ENCODE assay signal across 17 cellular contexts in genomic region chr2:111947219-111947618, GRCh38. TPM values are rescaled to one million over a fixed set of nuclear protein-coding genes. Genes with fewer than 3 reads are reported as not detected.
A peak's percentile ranks its signal among the peaks of the same experiment; 100 is the strongest.
DNase-seq lines count a peak whose midpoint lies in the region; ATAC-seq and TF ChIP-seq lines count a peak whose summit lies in the region.
"Had no signal": no experiment of that assay in that cellular context is flagged by ENCODE, and none has a peak within 500 bp of the region (broad histone marks: within the 10 kb centered on the region; RNA-seq: fewer than 3 reads in every experiment).

No MANE protein-coding gene starts in this region.

- H3K4me2 ChIP-seq in parathyroid adenoma (ENCODE audit: low read length): peak overlapping the region; percentile 56
- H3K4me2 ChIP-seq: BLaER1 had no signal

- H2AFZ ChIP-seq in parathyroid adenoma: peak overlapping the region; percentile 48

- H3K4me1 Mint-ChIP-seq in type B pancreatic cell (ENCODE audit: unreplicated experiment): peaks cover 20% of the 10 kb centered on the region
- H3K4me1 Mint-ChIP-seq in natural killer cell treated with Interleukin-12 subunit alpha and Interleukin-12 subunit beta and Interleukin-15 and Interleukin-18, amount 100 ng/mL, for 72 hours (ENCODE audit: low read depth in 2 of 2): no peaks in the 10 kb centered on the region
- H3K4me1 Mint-ChIP-seq: T-cell had no signal

- H3K79me2 ChIP-seq in parathyroid adenoma: no peaks in the 10 kb centered on the region

- H3K9ac ChIP-seq in parathyroid adenoma: no peak overlapping the region
- H3K9ac ChIP-seq: BLaER1 had no signal

- no peak overlapping the region for H3K4me3 ChIP-seq in cardiac muscle cell
- H3K4me3 ChIP-seq in parathyroid adenoma (ENCODE audit: low read depth, low read length): no peak overlapping the region
- H3K4me3 ChIP-seq: BLaER1 had no signal

- H3K27ac Mint-ChIP-seq in type B pancreatic cell: peak overlapping the region; percentile 87
- no peak overlapping the region for H3K27ac Mint-ChIP-seq in natural killer cell treated with Interleukin-12 subunit alpha and Interleukin-12 subunit beta and Interleukin-15 and Interleukin-18, amount 100 ng/mL, for 72 hours
- H3K27ac Mint-ChIP-seq: activated CD4-positive, alpha-beta memory T cell treated with anti-CD3 and anti-CD28 coated beads for 36 hours; T-cell had no signal

- intact Hi-C loops in Right ventricle myocardium inferior (cut with DNase I): no loop called here

- H3K9me3 ChIP-seq in cardiac muscle cell (ENCODE audit: low read depth): no peaks in the 10 kb centered on the region
- H3K9me3 ChIP-seq in parathyroid adenoma (ENCODE audit: control insufficient read depth, low read length): no peaks in the 10 kb centered on the region
- H3K9me3 ChIP-seq: BLaER1 had no signal

- no peaks in the 10 kb centered on the region for H3K27me3 Mint-ChIP-seq in type B pancreatic cell
- peaks cover 0 to 12% of the 10 kb centered on the region in 2 donors for H3K27me3 Mint-ChIP-seq in natural killer cell treated with Interleukin-12 subunit alpha and Interleukin-12 subunit beta and Interleukin-15 and Interleukin-18, amount 100 ng/mL, for 72 hours

- H3K27me3 ChIP-seq in cardiac muscle cell: no peaks in the 10 kb centered on the region
- H3K27me3 ChIP-seq in parathyroid adenoma (ENCODE audit: control insufficient read depth, insufficient read depth, low read length): no peaks in the 10 kb centered on the region
- H3K27me3 ChIP-seq: BLaER1 had no signal

- H3K27ac ChIP-seq in cardiac muscle cell (peak overlapping the region; percentile 62), epithelial cell of prostate (peak overlapping the region; percentile 24), parathyroid adenoma (peak overlapping the region; percentile 98)
- H3K27ac ChIP-seq: BLaER1 had no signal

- peaks cover 8% of the 10 kb centered on the region for H3K4me1 ChIP-seq in cardiac muscle cell (ENCODE audit: low read depth)
- H3K4me1 ChIP-seq in parathyroid adenoma: peaks cover 25% of the 10 kb centered on the region
- H3K4me1 ChIP-seq: BLaER1 had no signal

- H3K4me3 Mint-ChIP-seq in type B pancreatic cell: no peak overlapping the region
- H3K4me3 Mint-ChIP-seq in natural killer cell treated with Interleukin-12 subunit alpha and Interleukin-12 subunit beta and Interleukin-15 and Interleukin-18, amount 100 ng/mL, for 72 hours: no peak overlapping the region
- H3K4me3 Mint-ChIP-seq: activated CD4-positive, alpha-beta memory T cell treated with anti-CD3 and anti-CD28 coated beads for 36 hours; T-cell had no signal

- peaks cover 37% of the 10 kb centered on the region for H3K36me3 Mint-ChIP-seq in type B pancreatic cell
- no peaks in the 10 kb centered on the region for H3K36me3 Mint-ChIP-seq in natural killer cell treated with Interleukin-12 subunit alpha and Interleukin-12 subunit beta and Interleukin-15 and Interleukin-18, amount 100 ng/mL, for 72 hours
- H3K36me3 Mint-ChIP-seq: activated CD4-positive, alpha-beta memory T cell treated with anti-CD3 and anti-CD28 coated beads for 36 hours; T-cell had no signal

- no peaks in the 10 kb centered on the region for H3K9me3 Mint-ChIP-seq in type B pancreatic cell
- no peaks in the 10 kb centered on the region for H3K9me3 Mint-ChIP-seq in natural killer cell treated with Interleukin-12 subunit alpha and Interleukin-12 subunit beta and Interleukin-15 and Interleukin-18, amount 100 ng/mL, for 72 hours
- H3K9me3 Mint-ChIP-seq: activated CD4-positive, alpha-beta memory T cell treated with anti-CD3 and anti-CD28 coated beads for 36 hours; T-cell had no signal

- DNase-seq in cardiac muscle cell (ENCODE audit: low read depth in 1 of 2, low spot score in 1 of 2) (no peak), Right ventricle myocardium inferior (ENCODE audit: missing footprints) (no peak), epithelial cell of prostate (ENCODE audit: low read depth, low spot score) (no peak), type B pancreatic cell (ENCODE audit: extremely low spot score, unreplicated experiment) (no peak), GOT3 (lab: John Stamatoyannopoulos, UW) (no peak)
- no peak for DNase-seq in natural killer cell treated with Interleukin-12 subunit alpha and Interleukin-12 subunit beta and Interleukin-15 and Interleukin-18, amount 100 ng/mL, for 72 hours (ENCODE audit: low spot score)
- DNase-seq: activated CD4-positive, alpha-beta memory T cell treated with anti-CD3 and anti-CD28 coated beads for 36 hours; activated T-cell treated with anti-CD3 and anti-CD28 coated beads, Interleukin-2, amount 50 U/mL, for 48 hours; GDM1; NCI-H1694 treated with DMSO at 0.1 percent for 48 hours; Right ventricle myocardium superior; stimulated activated CD4-positive, alpha-beta T cell treated with anti-CD3 and anti-CD28 coated beads, Interleukin-4, amount 100 ng/mL, for 24 hours; stimulated activated CD8-positive, alpha-beta memory T cell treated with anti-CD3 and anti-CD28 coated beads, Interleukin-4, amount 100 ng/mL, for 48 hours; T-cell had no signal

- H3K36me3 ChIP-seq in cardiac muscle cell (peaks cover 2% of the 10 kb centered on the region), parathyroid adenoma (ENCODE audit: control insufficient read depth, insufficient read depth, low read length) (no peaks in the 10 kb centered on the region)
- H3K36me3 ChIP-seq: BLaER1 had no signal

- TF ChIP-seq CTCF in cardiac muscle cell (IDR thresholded peaks at IDR 0.05; ENCODE audit: low read depth, low read length): no peak
- no peak for TF ChIP-seq CTCF in parathyroid adenoma (IDR thresholded peaks at IDR 0.05)
- no peak for TF ChIP-seq CTCF in type B pancreatic cell (conservative IDR thresholded peaks at IDR 0.05)

- ATAC-seq in Right ventricle myocardium inferior (no peak), GM19023 (IDR thresholded peaks at IDR 0.05; ENCODE audit: unreplicated experiment) (no peak)
- ATAC-seq in natural killer cell treated with Interleukin-12 subunit alpha and Interleukin-12 subunit beta and Interleukin-15 and Interleukin-18, amount 100 ng/mL, for 72 hours: no peak
- ATAC-seq: T-cell had no signal

RNA-seq across cellular contexts. Expression of gene MERTK, which starts 48.8 kb away (rescaled TPM):
- 3.8 and 8.7 TPM in 2 replicates for total RNA-seq in cardiac muscle cell
- polyA plus RNA-seq in cardiac muscle cell: 4.5 and 4.9 TPM in 2 replicates
- 6.6 TPM for total RNA-seq in Right ventricle myocardium inferior
- total RNA-seq in type B pancreatic cell (ENCODE audit: low replicate concordance): 25.7 and 48.4 TPM in 2 replicates
- under 1 TPM; 0.40 to 0.67 TPM for total RNA-seq in natural killer cell treated with Interleukin-12 subunit alpha and Interleukin-12 subunit beta and Interleukin-15 and Interleukin-18, amount 100 ng/mL, for 72 hours

Comparison
In these comparisons a context has a peak if more than half of its experiments do, and no peak if none do; other contexts are left out.
1. H3K27ac ChIP-seq: peak in every context shown above with its lines; median percentile 98 in parathyroid adenoma; 62 in cardiac muscle cell; 24 in epithelial cell of prostate.